ENCODE assay signal across 24 cellular contexts in genomic region chr3:189646902-189647542, GRCh38. TPM values are rescaled to one million over a fixed set of nuclear protein-coding genes. Genes with fewer than 3 reads are reported as not detected.
"Had no signal": no experiment of that assay in that cellular context is flagged by ENCODE, and none has a peak within 500 bp of the region (broad histone marks: within the 10 kb centered on the region; RNA-seq: fewer than 3 reads in every experiment).

No MANE protein-coding gene starts in this region.

- H3K36me3 Mint-ChIP-seq: immature natural killer cell, memory B cell had no signal

- H3K9me3 Mint-ChIP-seq: stimulated activated naive CD8-positive, alpha-beta T cell treated with anti-CD3 and anti-CD28 coated beads, Interleukin-15, Interleukin-2, amounts not matched to agents 100 ng/mL and 50 ng/mL, for 24 hours had no signal

- H3K4me1 Mint-ChIP-seq: activated naive CD4-positive, alpha-beta T cell treated with anti-CD3 and anti-CD28 coated beads, Interleukin-2, amount 50 U/mL, for 24 hours; central memory CD8-positive, alpha-beta T cell; immature natural killer cell; memory B cell had no signal

- DNase-seq: activated CD4-positive, alpha-beta T cell treated with anti-CD3 and anti-CD28 coated beads for 1 hour; activated CD8-positive, alpha-beta memory T cell treated with anti-CD3 and anti-CD28 coated beads for 24 hours; activated CD8-positive, alpha-beta memory T cell treated with anti-CD3 and anti-CD28 coated beads, Interleukin-2, amount 50 U/mL, for 48 hours; activated effector memory CD4-positive, alpha-beta T cell treated with Interleukin-2 at 50 U/mL for 16 hours; activated T-cell treated with anti-CD3 and anti-CD28 coated beads, Interleukin-2, amount 50 U/mL, for 48 hours; effector CD4-positive, alpha-beta T cell; heart right ventricle; immature natural killer cell; kidney glomerular epithelial cell; left ventricle myocardium inferior; right cardiac atrium; transverse colon; WERI-Rb-1 had no signal

- H3K36me3 ChIP-seq: ascending aorta, gastroesophageal sphincter, heart right ventricle, left ventricle myocardium inferior, prostate gland, suprapubic skin, transverse colon, vagina, WERI-Rb-1 had no signal

- H3K27me3 Mint-ChIP-seq: activated naive CD4-positive, alpha-beta T cell treated with anti-CD3 and anti-CD28 coated beads, Interleukin-2, amount 50 U/mL, for 24 hours; stimulated activated naive CD8-positive, alpha-beta T cell treated with anti-CD3 and anti-CD28 coated beads, Interleukin-15, Interleukin-2, amounts not matched to agents 100 ng/mL and 50 ng/mL, for 24 hours had no signal

- H3K27ac Mint-ChIP-seq: activated naive CD4-positive, alpha-beta T cell treated with anti-CD3 and anti-CD28 coated beads, Interleukin-2, amount 50 U/mL, for 24 hours; immature natural killer cell; memory B cell; stimulated activated naive CD8-positive, alpha-beta T cell treated with anti-CD3 and anti-CD28 coated beads, Interleukin-15, Interleukin-2, amounts not matched to agents 100 ng/mL and 50 ng/mL, for 24 hours had no signal

- H3K27ac ChIP-seq: ascending aorta, coronary artery, gastroesophageal sphincter, heart right ventricle, left ventricle myocardium inferior, prostate gland, skin epidermis, suprapubic skin, transverse colon, vagina, WERI-Rb-1 had no signal

- H3K4me3 Mint-ChIP-seq: activated naive CD4-positive, alpha-beta T cell treated with anti-CD3 and anti-CD28 coated beads, Interleukin-2, amount 50 U/mL, for 24 hours; central memory CD8-positive, alpha-beta T cell; immature natural killer cell; memory B cell; stimulated activated naive CD8-positive, alpha-beta T cell treated with anti-CD3 and anti-CD28 coated beads, Interleukin-15, Interleukin-2, amounts not matched to agents 100 ng/mL and 50 ng/mL, for 24 hours had no signal

- H3K27me3 ChIP-seq: ascending aorta, gastroesophageal sphincter, heart right ventricle, suprapubic skin, transverse colon, vagina had no signal

- ATAC-seq: gastroesophageal sphincter, heart right ventricle, right cardiac atrium had no signal

- H3K4me3 ChIP-seq: ascending aorta, coronary artery, gastroesophageal sphincter, heart right ventricle, left ventricle myocardium inferior, prostate gland, skin epidermis, suprapubic skin, transverse colon, vagina had no signal

- H3K9me3 ChIP-seq: ascending aorta, gastroesophageal sphincter, left ventricle myocardium inferior, prostate gland, suprapubic skin, transverse colon, vagina had no signal

- H3K4me1 ChIP-seq: ascending aorta, gastroesophageal sphincter, heart right ventricle, left ventricle myocardium inferior, prostate gland, suprapubic skin, transverse colon, vagina had no signal

RNA-seq across cellular contexts. Expression of gene TP63, which starts 15.8 kb away (rescaled TPM):
- total RNA-seq: ascending aorta, transverse colon had no signal
